In genomic region chrY:21003059-21003458, GRCh38 we compare ENCODE assay signal across 21 cellular contexts.
"Had no signal": no experiment of that assay in that cellular context is flagged by ENCODE, and none has a peak within 500 bp of the region (broad histone marks: within the 10 kb centered on the region; RNA-seq: fewer than 3 reads in every experiment).

No MANE protein-coding gene starts in this region.

- H3K9me3 Mint-ChIP-seq: memory B cell, natural killer cell, type B pancreatic cell had no signal

- H3K4me3 Mint-ChIP-seq: memory B cell, natural killer cell, type B pancreatic cell had no signal

- DNase-seq: dermis blood vessel endothelial cell; effector memory CD4-positive, alpha-beta T cell; foreskin keratinocyte; heart left ventricle; kidney; natural killer cell; occipital lobe; ovary; posterior cingulate gyrus; psoas muscle; right cardiac atrium; sigmoid colon; stimulated activated CD4-positive, alpha-beta T cell treated with anti-CD3 and anti-CD28 coated beads, Interleukin-2, amount 100 ng/mL, for 48 hours; stimulated activated naive CD4-positive, alpha-beta T cell; substantia nigra; testis; tibial artery had no signal

- H3K36me3 Mint-ChIP-seq: memory B cell, natural killer cell, type B pancreatic cell had no signal

- H3K4me1 Mint-ChIP-seq: memory B cell, natural killer cell had no signal

- H3K27me3 Mint-ChIP-seq: memory B cell, type B pancreatic cell had no signal

- ATAC-seq: foreskin keratinocyte, gastroesophageal sphincter, heart left ventricle, left lobe of liver, natural killer cell, psoas muscle, right cardiac atrium had no signal

- H3K27ac Mint-ChIP-seq: memory B cell, natural killer cell, type B pancreatic cell had no signal
